8 cellular contexts compared by ENCODE assay signal in the genomic region with DNA sequence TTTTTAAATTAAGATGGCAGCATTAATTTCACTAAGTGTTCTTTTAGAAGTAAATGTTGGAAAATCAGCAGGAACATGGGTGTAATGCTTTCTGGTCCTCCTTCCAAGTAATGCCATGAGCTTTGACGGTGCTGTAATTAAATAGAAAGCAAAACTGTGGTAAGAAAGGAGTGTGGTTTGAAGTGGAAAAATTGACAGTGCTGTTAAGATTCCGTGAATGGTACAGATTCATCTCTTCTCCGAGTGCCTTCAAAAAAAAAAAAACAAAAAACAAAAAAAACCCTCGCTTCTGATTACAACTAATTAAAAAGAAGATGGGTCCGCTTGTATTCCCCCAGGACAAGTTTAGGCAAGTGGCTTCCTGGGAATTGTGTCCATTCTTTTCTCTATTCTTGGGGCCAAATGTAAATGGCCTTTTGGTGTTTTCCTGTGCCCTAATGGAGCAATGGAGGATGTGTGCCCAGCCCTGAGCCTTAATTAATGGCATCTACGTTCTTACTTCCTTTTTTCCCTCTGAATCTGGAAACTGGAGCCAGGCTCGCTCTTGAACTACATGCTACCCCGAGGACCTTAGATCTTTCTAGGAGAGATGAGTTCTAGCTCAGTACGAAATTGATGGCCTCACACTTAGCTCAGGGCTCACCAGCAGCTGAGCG. TPM values are rescaled to one million over a fixed set of nuclear protein-coding genes. Genes with fewer than 3 reads are reported as not detected.
DNase-seq lines count a peak whose midpoint lies in the region; ATAC-seq and TF ChIP-seq lines count a peak whose summit lies in the region.

No MANE protein-coding gene starts in this region.

- peak overlapping the region; percentile 74 to 99 (median 92) for H3K27ac Mint-ChIP-seq in brain

- no peaks in the 10 kb centered on the region for H3K9me3 Mint-ChIP-seq in brain

- peak overlapping the region; percentile 72; the same call in 1 of the 2 replicates for H3K4me3 ChIP-seq in Karpas-422 (ENCODE audit: low read length)
- H3K4me3 ChIP-seq in mononuclear cell (ENCODE audit: low read length), result peak overlapping the region; percentile 50

- H3K27me3 ChIP-seq in Karpas-422 (ENCODE audit: low read length) (no peaks in the 10 kb centered on the region), mononuclear cell (ENCODE audit: insufficient read depth, low read length) (no peaks in the 10 kb centered on the region)

- peak overlapping the region; percentile 87 to 98 (median 96) for H3K4me3 Mint-ChIP-seq in brain

- no peak overlapping the region for H2AFZ ChIP-seq in Karpas-422 (ENCODE audit: low read length)

- no peaks in the 10 kb centered on the region for H3K9me2 ChIP-seq in Karpas-422 (replicated peaks; ENCODE audit: insufficient read depth, low read length)

- H3K4me2 ChIP-seq in Karpas-422 (ENCODE audit: low read depth, low read length, poor library complexity, severe bottlenecking), result peak overlapping the region; percentile 87

- in situ Hi-C loops in GM13976 (cut with MboI; ENCODE audit: low sequenced_read_pairs, unreplicated experiment), result no loop called here

- no peak overlapping the region for H3K27ac ChIP-seq in Karpas-422 (ENCODE audit: low read length)

- peaks cover 66% of the 10 kb centered on the region for H3K4me1 ChIP-seq in Karpas-422 (ENCODE audit: low read length)
- peaks cover 51% of the 10 kb centered on the region for H3K4me1 ChIP-seq in mononuclear cell (ENCODE audit: insufficient read depth, low read length)

- H3K9me3 ChIP-seq in Karpas-422 (ENCODE audit: low read length), result no peaks in the 10 kb centered on the region
- H3K9me3 ChIP-seq in mononuclear cell (ENCODE audit: low read depth, low read length), result no peaks in the 10 kb centered on the region

- peaks cover 11% of the 10 kb centered on the region; the same call in 1 of the 2 replicates for H4K20me1 ChIP-seq in Karpas-422 (ENCODE audit: insufficient read depth, low read depth, low read length)

- peaks cover 66% of the 10 kb centered on the region for H3K4me1 Mint-ChIP-seq in brain

- H3K9ac ChIP-seq in Karpas-422 (ENCODE audit: low read length), result peak overlapping the region; percentile 67

- no peaks in the 10 kb centered on the region for H3K36me3 ChIP-seq in Karpas-422 (ENCODE audit: insufficient read depth, low read length)

- H3K36me3 Mint-ChIP-seq in brain, result peaks cover 27% of the 10 kb centered on the region

- ATAC-seq in HG02852 (IDR thresholded peaks at IDR 0.05; ENCODE audit: unreplicated experiment) (no peak), omental fat pad (ENCODE audit: low FRiP score) (no peak)

- H3K27me3 Mint-ChIP-seq in brain, result peaks cover 10% of the 10 kb centered on the region

- DNase-seq in GM13976 (ENCODE audit: low spot score), result peak; percentile 59
- DNase-seq in Karpas-422, result no peak
- no peak for DNase-seq in NCI-H524 (lab: John Stamatoyannopoulos, UW)
- DNase-seq in NCI-H524 treated with DMSO at 0.1 percent for 48 hours (lab: John Stamatoyannopoulos, UW), result no peak
- no peak for DNase-seq in omental fat pad (ENCODE audit: low spot score)

- no peaks in the 10 kb centered on the region for H3K79me2 ChIP-seq in Karpas-422 (ENCODE audit: low read length)

- TF ChIP-seq CTCF in GM13976 (IDR thresholded peaks at IDR 0.05; ENCODE audit: borderline replicate concordance, control extremely low read depth, extremely low read depth, insufficient read depth, missing control alignments) (no peak), brain (conservative IDR thresholded peaks at IDR 0.05) (no peak), omental fat pad (IDR thresholded peaks at IDR 0.05) (no peak)

RNA-seq across cellular contexts. Expression of gene LMO4, which starts 5.1 kb away (rescaled TPM):
- total RNA-seq in Karpas-422 (2014; rRNA removed; shearing (Covaris generic); ENCODE audit: low replicate concordance), result 26.4 and 45.8 TPM in 2 replicates
- polyA plus RNA-seq in brain (ENCODE audit: insufficient read depth, low read depth, low replicate concordance), result 200 TPM
- total RNA-seq in mononuclear cell, result 15.2 TPM
- total RNA-seq in omental fat pad, result 10 to 100 TPM; 42.0 to 52.9 (median 49.0) TPM
